In the genomic region with DNA sequence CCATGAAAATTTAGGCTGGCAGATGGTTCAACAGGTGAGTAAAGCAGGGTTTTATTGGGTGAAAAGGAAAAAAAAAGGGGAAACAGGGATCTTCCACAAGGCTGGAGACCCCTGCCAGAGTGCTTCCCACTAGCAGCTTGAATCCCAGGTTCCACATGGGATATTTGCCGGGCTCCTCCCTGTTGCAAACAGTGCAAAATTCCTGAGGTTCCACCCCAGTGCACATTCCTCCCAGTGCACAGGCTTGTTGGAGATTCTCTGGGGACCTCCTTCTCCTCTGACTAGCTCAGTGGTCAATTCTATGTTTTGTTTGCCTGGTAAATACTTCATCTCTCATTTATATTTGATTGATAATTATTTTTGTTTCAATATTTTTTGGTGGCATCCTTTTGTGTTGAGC, we compare ENCODE assay signal across 18 cellular contexts.
DNase-seq lines count a peak whose midpoint lies in the region; ATAC-seq, FAIRE-seq and TF ChIP-seq lines count a peak whose summit lies in the region.
"Had no signal": no experiment of that assay in that cellular context is flagged by ENCODE, and none has a peak within 500 bp of the region (broad histone marks: within the 10 kb centered on the region; RNA-seq: fewer than 3 reads in every experiment).

No MANE protein-coding gene starts in this region.

- peak overlapping the region; percentile 94; the same call in 1 of the 2 replicates for H3K27ac ChIP-seq in VCaP
- H3K27ac ChIP-seq: GM23248 had no signal

- peaks cover 37% of the 10 kb centered on the region for H3K36me3 Mint-ChIP-seq in progenitor cell of endocrine pancreas (ENCODE audit: insufficient read depth)
- H3K36me3 Mint-ChIP-seq: CD14-positive monocyte; CD8-positive, alpha-beta T cell had no signal

- peaks cover 35% of the 10 kb centered on the region for H3K9me3 Mint-ChIP-seq in progenitor cell of endocrine pancreas (ENCODE audit: low read depth)
- H3K9me3 Mint-ChIP-seq: CD8-positive, alpha-beta T cell had no signal

- DNase-seq in GM19239 (ENCODE audit: insufficient read length, low spot score) (no peak), left kidney (ENCODE audit: low read depth, low spot score) (peak; percentile 56), progenitor cell of endocrine pancreas (ENCODE audit: low spot score, unreplicated experiment) (no peak), NCI-H146 treated with DMSO at 0.1 percent for 48 hours (lab: John Stamatoyannopoulos, UW; ENCODE audit: unreplicated experiment) (no peak)
- no peak for DNase-seq in activated CD4-positive, alpha-beta T cell treated with anti-CD3 and anti-CD28 coated beads, Interleukin-2, amount 50 U/mL, for 1 hour
- DNase-seq: CD8-positive, alpha-beta T cell; COR-L47; DND-41; GDM1; GM23248 had no signal

- peak overlapping the region; percentile 13 for H3K27ac Mint-ChIP-seq in progenitor cell of endocrine pancreas
- H3K27ac Mint-ChIP-seq: CD14-positive monocyte; CD8-positive, alpha-beta T cell had no signal

- H3K4me1 Mint-ChIP-seq in progenitor cell of endocrine pancreas (ENCODE audit: low read depth): peaks cover 34% of the 10 kb centered on the region
- H3K4me1 Mint-ChIP-seq: CD14-positive monocyte had no signal

- no peaks in the 10 kb centered on the region for H3K27me3 Mint-ChIP-seq in progenitor cell of endocrine pancreas

- no peak for ATAC-seq in HG03442 (IDR thresholded peaks at IDR 0.05; ENCODE audit: unreplicated experiment)
- no peak for ATAC-seq in esophagus mucosa
- ATAC-seq: CD8-positive, alpha-beta T cell had no signal

- TF ChIP-seq CTCF in VCaP (conservative IDR thresholded peaks at IDR 0.05) (no peak), progenitor cell of endocrine pancreas (IDR thresholded peaks at IDR 0.05; ENCODE audit: unreplicated experiment) (no peak)

- FAIRE-seq in GM19239 (lab: Jason Lieb, UNC): peak; percentile 14
- FAIRE-seq: A204.1, GM12892, H54, HTR-8/SVneo had no signal

- H3K4me3 Mint-ChIP-seq in progenitor cell of endocrine pancreas (ENCODE audit: low read depth): no peak overlapping the region
- H3K4me3 Mint-ChIP-seq: CD14-positive monocyte; CD8-positive, alpha-beta T cell had no signal
